Comparison of ENCODE assay signal across 24 cellular contexts in the genomic region with DNA sequence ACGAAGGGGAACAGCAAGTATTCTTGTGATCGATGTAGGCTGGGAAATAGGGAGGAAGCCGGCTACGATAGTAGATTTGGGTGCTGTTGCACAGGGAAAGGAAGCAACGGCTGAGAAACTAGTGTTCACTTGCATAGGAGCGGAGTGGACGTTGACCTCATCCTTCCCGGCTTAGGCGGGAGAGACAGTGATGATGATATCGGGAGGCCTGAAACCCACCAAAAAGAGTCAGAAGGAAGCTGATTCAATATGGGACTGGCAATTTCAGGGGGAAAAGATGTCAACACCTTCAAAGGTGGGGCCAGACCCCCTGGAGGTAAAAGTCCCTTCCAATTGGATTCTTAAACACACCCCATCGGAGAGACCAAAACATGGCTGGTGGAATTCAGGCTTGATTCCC.
A peak's percentile ranks its signal among the peaks of the same experiment; 100 is the strongest.
DNase-seq lines count a peak whose midpoint lies in the region; ATAC-seq and TF ChIP-seq lines count a peak whose summit lies in the region.
"Had no signal": no experiment of that assay in that cellular context is flagged by ENCODE, and none has a peak within 500 bp of the region (broad histone marks: within the 10 kb centered on the region; RNA-seq: fewer than 3 reads in every experiment).

No MANE protein-coding gene starts in this region.

- no peak overlapping the region for H3K56ac ChIP-seq in H9 (ENCODE audit: insufficient read length, low read depth, low read length)

- no peak overlapping the region for H3K4me2 ChIP-seq in H9 (ENCODE audit: insufficient read depth, insufficient read length, low read length)

- H3K4me3 ChIP-seq in foreskin fibroblast (ENCODE audit: low read depth in 1 of 2, low read length in 2 of 2) = no peak overlapping the region
- H3K4me3 ChIP-seq in mucosa of descending colon = no peak overlapping the region
- H3K4me3 ChIP-seq: breast epithelium, coronary artery, HAP-1, heart right ventricle, suprapubic skin, vagina had no signal

- H3K27me3 ChIP-seq in CD4-positive, alpha-beta T cell (ENCODE audit: control insufficient read depth, insufficient read depth, low read length) = no peaks in the 10 kb centered on the region
- H3K27me3 ChIP-seq in H9 (ENCODE audit: insufficient read depth, low read length) = no peaks in the 10 kb centered on the region
- H3K27me3 ChIP-seq: BE2C, breast epithelium, vagina had no signal

- no peaks in the 10 kb centered on the region for H4K20me1 ChIP-seq in H9 (ENCODE audit: control insufficient read depth, insufficient read depth, insufficient read length)

- peak overlapping the region; percentile 50 for H3K27ac ChIP-seq in CD4-positive, alpha-beta T cell (ENCODE audit: low read depth, low read length)
- H3K27ac ChIP-seq in H9 (ENCODE audit: insufficient read length, low read depth, low read length) = no peak overlapping the region
- H3K27ac ChIP-seq: breast epithelium, coronary artery, heart right ventricle, suprapubic skin, vagina had no signal

- no peak overlapping the region for H2AK5ac ChIP-seq in H9 (ENCODE audit: insufficient read length, low read length)

- no peak overlapping the region for H2BK12ac ChIP-seq in H9 (ENCODE audit: insufficient read length, low read depth, low read length)

- H3K4me1 ChIP-seq in H9 (ENCODE audit: insufficient read depth, low read length) (no peaks in the 10 kb centered on the region; the same call in 1 of the 2 replicates), mucosa of descending colon (ENCODE audit: low read depth) (peaks cover 4% of the 10 kb centered on the region)
- H3K4me1 ChIP-seq: BE2C, HAP-1, vagina had no signal

- no peak overlapping the region for H2BK20ac ChIP-seq in H9 (ENCODE audit: low read depth, low read length, poor library complexity, severe bottlenecking)

- peak overlapping the region; percentile 45 for H3K4me3 Mint-ChIP-seq in T-helper 2 cell treated with Interferon-gamma antibody and Interleukin-4, amounts not matched to agents 5 μg/mL and 100 μg/mL, for 36 hours
- peak overlapping the region; percentile 77 for H3K4me3 Mint-ChIP-seq in CD4-positive, alpha-beta T cell
- H3K4me3 Mint-ChIP-seq in activated T-helper 1 cell treated with anti-CD3 and anti-CD28 coated beads, Interleukin-12 subunit alpha, Interleukin-12 subunit beta, Interleukin-2, Interleukin-4 antibody, amounts not matched to agents 30 ng/mL and 10 ng/mL and 1 ng/mL, durations not matched to agents 14 hours and 24 hours and 36 hours = peak overlapping the region; percentile 11
- H3K4me3 Mint-ChIP-seq in naive thymus-derived CD8-positive, alpha-beta T cell = peak overlapping the region; percentile 41 to 93 (median 82)
- H3K4me3 Mint-ChIP-seq in H9 = no peak overlapping the region
- H3K4me3 Mint-ChIP-seq: WTC11 had no signal

- no peaks in the 10 kb centered on the region for H3K9me3 ChIP-seq in CD4-positive, alpha-beta T cell (ENCODE audit: control insufficient read depth, low read length)
- H3K9me3 ChIP-seq in H9 (ENCODE audit: control insufficient read depth, low read depth, low read length) (no peaks in the 10 kb centered on the region), mucosa of descending colon (no peaks in the 10 kb centered on the region)
- H3K9me3 ChIP-seq: BE2C, breast epithelium, HAP-1, heart right ventricle, suprapubic skin, vagina had no signal

- no peak overlapping the region for H4K91ac ChIP-seq in H9 (ENCODE audit: insufficient read length, low read depth, low read length)

- no peak for TF ChIP-seq CTCF in CD4-positive, alpha-beta T cell (IDR thresholded peaks at IDR 0.05)
- TF ChIP-seq CTCF in foreskin fibroblast (IDR thresholded peaks at IDR 0.05; ENCODE audit: low read depth, low read length) (no peak), H9 (conservative IDR thresholded peaks at IDR 0.05) (no peak), mucosa of descending colon (IDR thresholded peaks at IDR 0.05) (no peak)

- H4K8ac ChIP-seq in H9 (replicated peaks; ENCODE audit: insufficient read length, low read depth, low read length) = no peak overlapping the region

- H3K23me2 ChIP-seq in H9 (ENCODE audit: insufficient read length, low read depth, low read length, poor library complexity, severe bottlenecking) = no peaks in the 10 kb centered on the region

- POLR2A ChIA-PET in CD4-positive, alpha-beta T cell (lab: Charles Lee) = interaction anchor here (0.6 to 1.5 kb wide), 8 partner anchors 11 to 225 kb away, joined by 3 to 5 read pairs (median 3); a partner anchor contains a TSS
- POLR2A ChIA-PET in naive thymus-derived CD8-positive, alpha-beta T cell (lab: Charles Lee) = interaction anchor here (0.7 to 4.4 kb wide), 10 partner anchors 9 to 133 kb away, joined by 3 to 22 read pairs (median 4); no protein-coding TSS in a partner anchor

- no peak overlapping the region for H3K18ac ChIP-seq in H9 (ENCODE audit: insufficient read length, low read depth, low read length)

- H2BK120ac ChIP-seq in H9 (ENCODE audit: low read depth, low read length, poor library complexity, severe bottlenecking) = no peak overlapping the region

- H3K9ac ChIP-seq in H9 (ENCODE audit: extremely low read depth, insufficient read length, low read length) = no peak overlapping the region

- H3K79me2 ChIP-seq in H9 (ENCODE audit: insufficient read depth, low read length) = no peaks in the 10 kb centered on the region; the same call in 1 of the 2 replicates

- no peak overlapping the region for H2AFZ ChIP-seq in H9 (ENCODE audit: low read length)

- H3K27me3 Mint-ChIP-seq in T-helper 2 cell treated with Interferon-gamma antibody and Interleukin-4, amounts not matched to agents 5 μg/mL and 100 μg/mL, for 36 hours (ENCODE audit: low read depth) = no peaks in the 10 kb centered on the region
- no peaks in the 10 kb centered on the region for H3K27me3 Mint-ChIP-seq in CD4-positive, alpha-beta T cell
- no peaks in the 10 kb centered on the region for H3K27me3 Mint-ChIP-seq in activated T-helper 1 cell treated with anti-CD3 and anti-CD28 coated beads, Interleukin-12 subunit alpha, Interleukin-12 subunit beta, Interleukin-2, Interleukin-4 antibody, amounts not matched to agents 30 ng/mL and 10 ng/mL and 1 ng/mL, durations not matched to agents 14 hours and 24 hours and 36 hours (ENCODE audit: insufficient read depth)
- H3K27me3 Mint-ChIP-seq in naive thymus-derived CD8-positive, alpha-beta T cell = no peaks in the 10 kb centered on the region
- no peaks in the 10 kb centered on the region for H3K27me3 Mint-ChIP-seq in H9 (ENCODE audit: low read depth)

- H3K27ac Mint-ChIP-seq in T-helper 2 cell treated with Interferon-gamma antibody and Interleukin-4, amounts not matched to agents 5 μg/mL and 100 μg/mL, for 36 hours = peak overlapping the region; percentile 65
- peak overlapping the region; percentile 87 for H3K27ac Mint-ChIP-seq in CD4-positive, alpha-beta T cell
- peak overlapping the region; percentile 81 for H3K27ac Mint-ChIP-seq in activated T-helper 1 cell treated with anti-CD3 and anti-CD28 coated beads, Interleukin-12 subunit alpha, Interleukin-12 subunit beta, Interleukin-2, Interleukin-4 antibody, amounts not matched to agents 30 ng/mL and 10 ng/mL and 1 ng/mL, durations not matched to agents 14 hours and 24 hours and 36 hours
- H3K27ac Mint-ChIP-seq in naive thymus-derived CD8-positive, alpha-beta T cell = peak overlapping the region; percentile 87 to 99 (median 94)
- peak overlapping the region in 1 of 3 experiments; percentile 25; a peak in 1 of 7 replicates for H3K27ac Mint-ChIP-seq in H9
- H3K27ac Mint-ChIP-seq: WTC11 had no signal

- no peak overlapping the region for H4K5ac ChIP-seq in H9 (ENCODE audit: insufficient read length, low read depth, low read length)

- no peak for ATAC-seq in CD4-positive, alpha-beta T cell (ENCODE audit: poor library complexity)
- ATAC-seq in naive thymus-derived CD8-positive, alpha-beta T cell = no peak
- no peak for ATAC-seq in mucosa of descending colon
- ATAC-seq: heart right ventricle, PC-3, WTC11 had no signal

- no peak overlapping the region for H2BK5ac ChIP-seq in H9 (ENCODE audit: insufficient read length, low read length)

- CTCF ChIA-PET in CD4-positive, alpha-beta T cell (lab: Charles Lee) = interaction anchor here (0.6 to 1.0 kb wide), 2 partner anchors 109 to 111 kb away, joined by 3 to 4 read pairs; no protein-coding TSS in a partner anchor

- H3K36me3 Mint-ChIP-seq in T-helper 2 cell treated with Interferon-gamma antibody and Interleukin-4, amounts not matched to agents 5 μg/mL and 100 μg/mL, for 36 hours (ENCODE audit: low read depth) = peaks cover 48% of the 10 kb centered on the region
- H3K36me3 Mint-ChIP-seq in CD4-positive, alpha-beta T cell (ENCODE audit: low read depth) = peaks cover 67% of the 10 kb centered on the region
- peaks cover 38% of the 10 kb centered on the region for H3K36me3 Mint-ChIP-seq in activated T-helper 1 cell treated with anti-CD3 and anti-CD28 coated beads, Interleukin-12 subunit alpha, Interleukin-12 subunit beta, Interleukin-2, Interleukin-4 antibody, amounts not matched to agents 30 ng/mL and 10 ng/mL and 1 ng/mL, durations not matched to agents 14 hours and 24 hours and 36 hours (ENCODE audit: low read depth)
- H3K36me3 Mint-ChIP-seq in naive thymus-derived CD8-positive, alpha-beta T cell = peaks cover 0 to 10% (median 4%) of the 10 kb centered on the region in 3 donors
- H3K36me3 Mint-ChIP-seq in H9 (ENCODE audit: insufficient read depth in 1 of 3, low read depth in 3 of 3) = peaks cover 0 to 4% (median 0%) of the 10 kb centered on the region in 3 experiments; a peak in 2 of 7 replicates

- peaks cover 62% of the 10 kb centered on the region for H3K4me1 Mint-ChIP-seq in T-helper 2 cell treated with Interferon-gamma antibody and Interleukin-4, amounts not matched to agents 5 μg/mL and 100 μg/mL, for 36 hours (ENCODE audit: low read depth)
- H3K4me1 Mint-ChIP-seq in CD4-positive, alpha-beta T cell (ENCODE audit: low read depth) = peaks cover 89% of the 10 kb centered on the region
- peaks cover 81% of the 10 kb centered on the region for H3K4me1 Mint-ChIP-seq in activated T-helper 1 cell treated with anti-CD3 and anti-CD28 coated beads, Interleukin-12 subunit alpha, Interleukin-12 subunit beta, Interleukin-2, Interleukin-4 antibody, amounts not matched to agents 30 ng/mL and 10 ng/mL and 1 ng/mL, durations not matched to agents 14 hours and 24 hours and 36 hours (ENCODE audit: low read depth)
- H3K4me1 Mint-ChIP-seq in naive thymus-derived CD8-positive, alpha-beta T cell = peaks cover 54 to 98% (median 96%) of the 10 kb centered on the region in 4 donors
- H3K4me1 Mint-ChIP-seq in H9 = peaks cover 18 to 21% of the 10 kb centered on the region in 2 experiments

- no CpG with 5 or more reads among the region's 11 CpGs for WGBS in H9 (ENCODE audit: extremely low coverage, insufficient read length, low lambda C conversion rate)

- no peaks in the 10 kb centered on the region for H3K36me3 ChIP-seq in mucosa of descending colon (ENCODE audit: low read depth)
- H3K36me3 ChIP-seq: BE2C, breast epithelium, HAP-1, heart right ventricle, suprapubic skin, vagina had no signal

- H3K79me1 ChIP-seq in H9 (ENCODE audit: insufficient read depth, low read depth, low read length, poor library complexity, severe bottlenecking) = no peaks in the 10 kb centered on the region

- no peak overlapping the region for H2BK15ac ChIP-seq in H9 (ENCODE audit: low read depth, low read length)

- H3T11ph ChIP-seq in H9 (ENCODE audit: low read length) = no peak overlapping the region

- no peaks in the 10 kb centered on the region for H3K9me3 Mint-ChIP-seq in T-helper 2 cell treated with Interferon-gamma antibody and Interleukin-4, amounts not matched to agents 5 μg/mL and 100 μg/mL, for 36 hours
- H3K9me3 Mint-ChIP-seq in CD4-positive, alpha-beta T cell = no peaks in the 10 kb centered on the region
- H3K9me3 Mint-ChIP-seq in activated T-helper 1 cell treated with anti-CD3 and anti-CD28 coated beads, Interleukin-12 subunit alpha, Interleukin-12 subunit beta, Interleukin-2, Interleukin-4 antibody, amounts not matched to agents 30 ng/mL and 10 ng/mL and 1 ng/mL, durations not matched to agents 14 hours and 24 hours and 36 hours = no peaks in the 10 kb centered on the region
- no peaks in the 10 kb centered on the region for H3K9me3 Mint-ChIP-seq in naive thymus-derived CD8-positive, alpha-beta T cell
- peaks cover 0 to 3% of the 10 kb centered on the region in 2 experiments; a peak in 2 of 5 replicates for H3K9me3 Mint-ChIP-seq in H9

- H3K23ac ChIP-seq in H9 (ENCODE audit: insufficient read length, low read depth, low read length) = no peak overlapping the region

- no peak for DNase-seq in T-helper 2 cell treated with Interferon-gamma antibody and Interleukin-4, amounts not matched to agents 5 μg/mL and 100 μg/mL, for 36 hours (ENCODE audit: low spot score)
- no peak for DNase-seq in T-helper 2 cell
- peak in 1 of 10 experiments; percentile 22 for DNase-seq in CD4-positive, alpha-beta T cell
- no peak for DNase-seq in activated T-helper 1 cell treated with anti-CD3 and anti-CD28 coated beads, Interleukin-12 subunit alpha, Interleukin-12 subunit beta, Interleukin-2, Interleukin-4 antibody, amounts not matched to agents 30 ng/mL and 10 ng/mL and 1 ng/mL, durations not matched to agents 14 hours and 24 hours and 36 hours (ENCODE audit: low spot score)
- DNase-seq in naive thymus-derived CD8-positive, alpha-beta T cell = no peak
- DNase-seq in foreskin fibroblast = no peak
- DNase-seq in H9 = no peak
- DNase-seq in mucosa of descending colon = no peak
- DNase-seq: 8988T, BE2C, heart right ventricle, MV-4-11, NCI-H1694, NCI-H748 treated with DMSO at 0.1 percent for 48 hours, occipital lobe, PC-3, retina, SHP77 had no signal

- no peak overlapping the region for H3K14ac ChIP-seq in H9 (ENCODE audit: insufficient read depth, low read length)

- no peak overlapping the region for H3K4ac ChIP-seq in H9 (ENCODE audit: low read depth, low read length)

- intact Hi-C loops in CD4-positive, alpha-beta T cell (cut with DNase I, micrococcal nuclease) = loop anchor here in 1 of 2 experiments (1.0 kb wide), 1 partner anchor 173 kb away; no protein-coding TSS in a partner anchor
- intact Hi-C loops in activated T-helper 1 cell treated with anti-CD3 and anti-CD28 coated beads, Interleukin-12 subunit alpha, Interleukin-12 subunit beta, Interleukin-2, Interleukin-4 antibody, amounts not matched to agents 30 ng/mL and 10 ng/mL and 1 ng/mL, durations not matched to agents 14 hours and 24 hours and 36 hours (cut with micrococcal nuclease) = no loop called here
- intact Hi-C loops in mucosa of descending colon (cut with DNase I, micrococcal nuclease) = no loop called here

Comparison
In these comparisons a context has a peak if more than half of its experiments do, and no peak if none do; other contexts are left out.
1. H3K4me3 Mint-ChIP-seq: peak in T-helper 2 cell treated with Interferon-gamma antibody and Interleukin-4, amounts not matched to agents 5 μg/mL and 100 μg/mL, for 36 hours (single experiment), CD4-positive, alpha-beta T cell (single experiment), activated T-helper 1 cell treated with anti-CD3 and anti-CD28 coated beads, Interleukin-12 subunit alpha, Interleukin-12 subunit beta, Interleukin-2, Interleukin-4 antibody, amounts not matched to agents 30 ng/mL and 10 ng/mL and 1 ng/mL, durations not matched to agents 14 hours and 24 hours and 36 hours (single experiment) and naive thymus-derived CD8-positive, alpha-beta T cell (10 of 10); none in H9 (0 of 2).